Comparison of ENCODE assay signal across 31 cellular contexts in the genomic region with DNA sequence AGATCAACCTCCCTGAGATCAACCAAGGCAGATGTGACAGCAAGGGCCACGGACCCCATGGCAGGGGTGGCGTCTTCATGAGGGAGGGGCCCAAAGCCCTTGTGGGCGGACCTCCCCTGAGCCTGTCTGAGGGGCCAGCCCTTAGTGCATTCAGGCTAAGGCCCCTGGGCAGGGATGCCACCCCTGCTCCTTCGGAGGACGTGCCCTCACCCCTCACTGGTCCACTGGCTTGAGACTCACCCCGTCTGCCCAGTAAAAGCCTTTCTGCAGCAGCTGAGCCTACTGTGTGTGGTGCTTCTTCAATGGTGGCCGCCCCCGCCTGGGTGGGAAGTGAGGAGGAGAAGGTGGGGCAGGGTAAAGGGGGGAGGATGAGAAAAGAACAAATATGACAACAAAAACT. TPM values are rescaled to one million over a fixed set of nuclear protein-coding genes. Genes with fewer than 3 reads are reported as not detected.
DNase-seq lines count a peak whose midpoint lies in the region; ATAC-seq and TF ChIP-seq lines count a peak whose summit lies in the region.
"Had no signal": no experiment of that assay in that cellular context is flagged by ENCODE, and none has a peak within 500 bp of the region (broad histone marks: within the 10 kb centered on the region; RNA-seq: fewer than 3 reads in every experiment).

No MANE protein-coding gene starts in this region.

- H3K9me3 ChIP-seq in left ventricle myocardium inferior (replicated peaks) = no peaks in the 10 kb centered on the region
- no peaks in the 10 kb centered on the region for H3K9me3 ChIP-seq in right lobe of liver
- no peaks in the 10 kb centered on the region for H3K9me3 ChIP-seq in spleen
- no peaks in the 10 kb centered on the region for H3K9me3 ChIP-seq in aorta (ENCODE audit: control insufficient read depth, low read length)
- H3K9me3 ChIP-seq in WERI-Rb-1 (ENCODE audit: severe bottlenecking) = no peaks in the 10 kb centered on the region
- H3K9me3 ChIP-seq: HAP-1, ovary, SJSA1 had no signal

- H3K4me1 ChIP-seq in left ventricle myocardium inferior (peaks cover 79% of the 10 kb centered on the region), right lobe of liver (peaks cover 0 to 26% (median 10%) of the 10 kb centered on the region in 4 donors), spleen (peaks cover 9 to 69% (median 41%) of the 10 kb centered on the region in 6 donors), aorta (ENCODE audit: control insufficient read depth in 1 of 2, insufficient read depth in 2 of 2, low read length in 2 of 2) (no peaks in the 10 kb centered on the region)
- H3K4me1 ChIP-seq: HAP-1 had no signal

- TF ChIP-seq CTCF in left ventricle myocardium inferior (IDR thresholded peaks at IDR 0.05; ENCODE audit: borderline replicate concordance) (no peak), right lobe of liver (IDR thresholded peaks at IDR 0.05) (no peak), spleen (IDR thresholded peaks at IDR 0.05 in 8 of 11, conservative IDR thresholded peaks at IDR 0.05 in 3 of 11) (no peak), WERI-Rb-1 (IDR thresholded peaks at IDR 0.05; ENCODE audit: low read depth, low read length) (no peak)

- TF ChIP-seq POLR2A in right lobe of liver (IDR thresholded peaks at IDR 0.05) (peak; percentile 46), spleen (IDR thresholded peaks at IDR 0.05) (no peak)

- intact Hi-C loops in left ventricle myocardium inferior (cut with micrococcal nuclease) (no loop called here), Right ventricle myocardium inferior (cut with DNase I) (no loop called here), right lobe of liver (cut with DNase I) (no loop called here), spleen (cut with DNase I; ENCODE audit: low total_unique reads) (no loop called here), aorta (cut with DNase I) (no loop called here)

- H3K27me3 ChIP-seq in left ventricle myocardium inferior (ENCODE audit: low read depth) = no peaks in the 10 kb centered on the region
- no peaks in the 10 kb centered on the region for H3K27me3 ChIP-seq in right lobe of liver
- no peaks in the 10 kb centered on the region for H3K27me3 ChIP-seq in spleen (replicated peaks in 1 of 7)
- no peaks in the 10 kb centered on the region for H3K27me3 ChIP-seq in aorta (ENCODE audit: control insufficient read depth in 1 of 2, insufficient read depth in 2 of 2, low read length in 1 of 2)
- no peaks in the 10 kb centered on the region for H3K27me3 ChIP-seq in WERI-Rb-1 (ENCODE audit: insufficient read depth, low read depth, severe bottlenecking)
- H3K27me3 ChIP-seq: cardiac muscle cell, ovary, SJSA1 had no signal

- no peak for DNase-seq in left ventricle myocardium inferior
- no peak for DNase-seq in Right ventricle myocardium inferior (ENCODE audit: missing footprints)
- DNase-seq in right lobe of liver = no peak
- DNase-seq in spleen = no peak
- peak in 1 of 2 donors; percentile 40 for DNase-seq in aorta
- DNase-seq in AG08395 (ENCODE audit: low spot score) = no peak
- DNase-seq in activated CD8-positive, alpha-beta memory T cell treated with anti-CD3 and anti-CD28 coated beads for 24 hours = no peak
- DNase-seq in WERI-Rb-1 = no peak
- DNase-seq: 8988T; activated CD4-positive, alpha-beta T cell treated with anti-CD3 and anti-CD28 coated beads, Interleukin-2, amount 50 U/mL, for 4 hours; activated CD8-positive, alpha-beta memory T cell treated with anti-CD3 and anti-CD28 coated beads, Interleukin-2, amount 50 U/mL, for 48 hours; activated naive CD4-positive, alpha-beta T cell treated with anti-CD3 and anti-CD28 coated beads, Interleukin-2, amount 50 U/mL, for 16 hours; amygdala; Calu3; cortex of kidney; DMS79 treated with DMSO at 0.1 percent for 48 hours; GF-D8; KG1; MM.1S; NCI-H1417; NCI-H2081 treated with DMSO at 0.1 percent for 48 hours; NCI-H345; NCI-H748 treated with DMSO at 0.1 percent for 48 hours; ovary; stimulated activated CD4-positive, alpha-beta T cell treated with anti-CD3 and anti-CD28 coated beads, Interleukin-4, amount 100 ng/mL, for 4 hours; stimulated activated naive CD4-positive, alpha-beta T cell treated with Interleukin-2 at 50 U/mL for 16 hours; T-cell had no signal

- ATAC-seq in Right ventricle myocardium inferior (no peak), right lobe of liver (peak; percentile 5 to 50 (median 8)), aorta (ENCODE audit: low FRiP score) (peak; percentile 4)
- ATAC-seq: natural killer cell treated with Interleukin-12 subunit alpha and Interleukin-12 subunit beta and Interleukin-15 and Interleukin-18, amount 100 ng/mL, for 72 hours; T-cell had no signal

- WGBS in right lobe of liver (ENCODE audit: insufficient coverage, low coverage, low lambda C conversion rate, missing lambda C conversion rate) = 79% methylated on average over 5 of the region's 8 CpGs
- 89 to 95% (median 92%) methylated on average over 5 to 8 of the region's 8 CpGs for WGBS in spleen, 5 donors
- whole genome bisulfite sequencing in aorta, 2 donors = 90 to 94% methylated on average over 8 of the region's 8 CpGs

- H3K27ac ChIP-seq in left ventricle myocardium inferior (replicated peaks) (peak overlapping the region; percentile 97), right lobe of liver (no peak overlapping the region), spleen (peak overlapping the region in 6 of 8 donors; percentile 23 to 89 (median 86)), aorta (ENCODE audit: low read depth in 1 of 2, low read length in 2 of 2) (no peak overlapping the region), WERI-Rb-1 (no peak overlapping the region)
- H3K27ac ChIP-seq: cardiac muscle cell, ovary, SJSA1 had no signal

- H3K4me3 ChIP-seq in left ventricle myocardium inferior (no peak overlapping the region), right lobe of liver (no peak overlapping the region), spleen (no peak overlapping the region), aorta (ENCODE audit: low read length in 2 of 2) (no peak overlapping the region), WERI-Rb-1 (ENCODE audit: low read depth, low read length) (no peak overlapping the region)
- H3K4me3 ChIP-seq: cardiac muscle cell, HAP-1, ovary, SJSA1 had no signal

- H3K36me3 ChIP-seq in left ventricle myocardium inferior = peaks cover 92% of the 10 kb centered on the region
- H3K36me3 ChIP-seq in right lobe of liver = peaks cover 0 to 71% (median 32%) of the 10 kb centered on the region in 4 donors
- H3K36me3 ChIP-seq in spleen = peaks cover 0 to 100% (median 76%) of the 10 kb centered on the region in 6 donors
- peaks cover 5 to 10% of the 10 kb centered on the region in 2 donors for H3K36me3 ChIP-seq in aorta (ENCODE audit: control insufficient read depth in 1 of 2, insufficient read depth in 2 of 2, low read length in 1 of 2)
- peaks cover 26% of the 10 kb centered on the region for H3K36me3 ChIP-seq in WERI-Rb-1
- H3K36me3 ChIP-seq: ovary had no signal

RNA-seq across cellular contexts. Expression of a gene that starts 8.3 kb away (rescaled TPM):
- 744 TPM for total RNA-seq in left ventricle myocardium inferior
- 627 TPM for total RNA-seq in Right ventricle myocardium inferior
- 100 to 1,000 TPM; 192 to 869 (median 343) TPM for total RNA-seq in right lobe of liver
- 100 to 1,000 TPM in 6 of 7 donors, 10 to 100 TPM in 1; 78.7 to 886 (median 416) TPM for total RNA-seq in spleen
- polyA plus RNA-seq in spleen = 100 to 1,000 TPM; 158 to 261 (median 256) TPM
- total RNA-seq in aorta = 1,000 to 10,000 TPM in 1 of 2 donors, 100 to 1,000 TPM in 1; 694 to 1,257 TPM
- 100 to 1,000 TPM; 514 to 520 TPM for polyA plus RNA-seq in aorta
- total RNA-seq: Calu3; natural killer cell treated with Interleukin-12 subunit alpha and Interleukin-12 subunit beta and Interleukin-15 and Interleukin-18, amount 100 ng/mL, for 72 hours had no signal

RNA-seq across cellular contexts. Expression of a gene that starts 52.1 kb away (rescaled TPM):
- total RNA-seq in left ventricle myocardium inferior (131 TPM), Right ventricle myocardium inferior (114 TPM), right lobe of liver (100 to 1,000 TPM in 1 of 6 experiments, 10 to 100 TPM in 5; 70.1 to 155 (median 79.1) TPM), spleen (100 to 1,000 TPM; 179 to 260 (median 218) TPM), aorta (100 to 1,000 TPM in 1 of 2 donors, 10 to 100 TPM in 1; 83.3 to 105 TPM)
- polyA plus RNA-seq in spleen (100 to 1,000 TPM in 1 of 3 donors, 10 to 100 TPM in 2; 67.7 to 149 (median 95.9) TPM), aorta (10 to 100 TPM; 63.3 to 80.3 TPM)

Comparison
In these comparisons a context has a peak if more than half of its experiments do, and no peak if none do; other contexts are left out.
1. H3K27ac ChIP-seq: peak in left ventricle myocardium inferior (single experiment) and spleen (6 of 8); none in right lobe of liver (0 of 3), aorta (0 of 2) and WERI-Rb-1 (single experiment).